Comparison of ENCODE assay signal across 23 cellular contexts in genomic region chr6:74041420-74041819, GRCh38.
DNase-seq lines count a peak whose midpoint lies in the region; FAIRE-seq and TF ChIP-seq lines count a peak whose summit lies in the region.
"Had no signal": no experiment of that assay in that cellular context is flagged by ENCODE, and none has a peak within 500 bp of the region (broad histone marks: within the 10 kb centered on the region; RNA-seq: fewer than 3 reads in every experiment).

No MANE protein-coding gene starts in this region.

- intact Hi-C loops in kidney (cut with DNase I), result no loop called here
- intact Hi-C loops in posterior vena cava (cut with DNase I), result no loop called here

- H3K27ac ChIP-seq in kidney (ENCODE audit: low read depth in 2 of 2, low read length in 2 of 2), result no peak overlapping the region
- H3K27ac ChIP-seq: BLaER1 treated with 17β-estradiol and CSF1 and Interleukin-3, amounts not matched to agents 10 nM and 100 nM had no signal

- DNase-seq in ELF-1 (ENCODE audit: low read depth, low spot score), result peak; percentile 17
- peak; percentile 49 for DNase-seq in ecto neural progenitor cell (ENCODE audit: low spot score)
- peak; percentile 33 for DNase-seq in kidney
- DNase-seq in posterior vena cava (ENCODE audit: low spot score), result peak; percentile 60
- DNase-seq in nucleus accumbens (lab: John Stamatoyannopoulos, UW), result no peak
- no peak for DNase-seq in NCI-H2171 treated with DMSO at 0.1 percent for 48 hours (lab: John Stamatoyannopoulos, UW)
- DNase-seq in GM10266 (ENCODE audit: extremely low spot score), result no peak
- DNase-seq: 8988T; CD8-positive, alpha-beta T cell; DMS153; GDM1; HCEC 1CT; KG1; NCI-H1092; NCI-H1436; NCI-H187 treated with DMSO at 0.1 percent for 48 hours; NCI-H2107; NCI-H2227 treated with DMSO at 0.1 percent for 48 hours; NCI-H510A; NK-92 treated with Interleukin-12 subunit alpha and Interleukin-12 subunit beta, amount 100 ng/mL, for 24 hours; SIG-M5 had no signal

- H3K4me3 ChIP-seq in kidney (ENCODE audit: low read length in 2 of 2), result no peak overlapping the region
- H3K4me3 ChIP-seq: BLaER1 treated with 17β-estradiol and CSF1 and Interleukin-3, amounts not matched to agents 10 nM and 100 nM had no signal

- no peaks in the 10 kb centered on the region for H3K9me3 ChIP-seq in kidney (ENCODE audit: control insufficient read depth in 1 of 2, low read length in 2 of 2)
- H3K9me3 ChIP-seq: BLaER1 treated with 17β-estradiol and CSF1 and Interleukin-3, amounts not matched to agents 10 nM and 100 nM had no signal

- no peaks in the 10 kb centered on the region for H3K4me1 ChIP-seq in kidney (ENCODE audit: control insufficient read depth in 1 of 2, insufficient read depth in 1 of 2, low read depth in 1 of 2, low read length in 2 of 2)
- H3K4me1 ChIP-seq: BLaER1 treated with 17β-estradiol and CSF1 and Interleukin-3, amounts not matched to agents 10 nM and 100 nM had no signal

- H3K9ac ChIP-seq in kidney (ENCODE audit: low read length in 2 of 2), result no peak overlapping the region
- H3K9ac ChIP-seq: BLaER1 treated with 17β-estradiol and CSF1 and Interleukin-3, amounts not matched to agents 10 nM and 100 nM had no signal

- FAIRE-seq in kidney (lab: Jason Lieb, UNC), result no peak
- FAIRE-seq: HTR-8/SVneo had no signal

- no peaks in the 10 kb centered on the region for H3K36me3 ChIP-seq in kidney (ENCODE audit: control insufficient read depth in 1 of 2, insufficient read depth in 2 of 2, low read length in 2 of 2)
- H3K36me3 ChIP-seq: BLaER1 treated with 17β-estradiol and CSF1 and Interleukin-3, amounts not matched to agents 10 nM and 100 nM had no signal

- no peak for TF ChIP-seq CTCF in kidney (IDR thresholded peaks at IDR 0.05; ENCODE audit: borderline replicate concordance, extremely low read depth, insufficient read depth)
- no peak for TF ChIP-seq CTCF in GM10266 (IDR thresholded peaks at IDR 0.05; ENCODE audit: control insufficient read depth, insufficient read depth, low read depth, missing control alignments)

Comparison
In these comparisons a context has a peak if more than half of its experiments do, and no peak if none do; other contexts are left out.
1. DNase-seq: peak in ELF-1 (single experiment), ecto neural progenitor cell (single experiment), kidney (single experiment) and posterior vena cava (single experiment); none in nucleus accumbens (0 of 56), NCI-H2171 treated with DMSO at 0.1 percent for 48 hours (single experiment) and GM10266 (single experiment).